1 cellular context compared by ENCODE assay signal in genomic region chr3:15440891-15441290, GRCh38.
TF ChIP-seq lines count a peak whose summit lies in the region.

No MANE protein-coding gene starts in this region.

TF ChIP-seq in GM23338, 12 proteins besides CTCF, POLR2A, EP300 and RAD21 (continued from another document):
- TF ChIP-seq ZNF462 (CRISPR knock-in tag; IDR thresholded peaks at IDR 0.05) = no peak
- no peak for TF ChIP-seq STAT1 (IDR thresholded peaks at IDR 0.05; ENCODE audit: unreplicated experiment)
- no peak for TF ChIP-seq POLR2AphosphoS5 (IDR thresholded peaks at IDR 0.05; ENCODE audit: low read depth)
- TF ChIP-seq JUNB (IDR thresholded peaks at IDR 0.05; ENCODE audit: unreplicated experiment) = no peak
- TF ChIP-seq REST (IDR thresholded peaks at IDR 0.05; ENCODE audit: unreplicated experiment) = no peak
- no peak for TF ChIP-seq CREB1 (CRISPR knock-in tag; IDR thresholded peaks at IDR 0.05; ENCODE audit: low read depth)
